Comparison of ENCODE assay signal across 7 cellular contexts in the genomic region with DNA sequence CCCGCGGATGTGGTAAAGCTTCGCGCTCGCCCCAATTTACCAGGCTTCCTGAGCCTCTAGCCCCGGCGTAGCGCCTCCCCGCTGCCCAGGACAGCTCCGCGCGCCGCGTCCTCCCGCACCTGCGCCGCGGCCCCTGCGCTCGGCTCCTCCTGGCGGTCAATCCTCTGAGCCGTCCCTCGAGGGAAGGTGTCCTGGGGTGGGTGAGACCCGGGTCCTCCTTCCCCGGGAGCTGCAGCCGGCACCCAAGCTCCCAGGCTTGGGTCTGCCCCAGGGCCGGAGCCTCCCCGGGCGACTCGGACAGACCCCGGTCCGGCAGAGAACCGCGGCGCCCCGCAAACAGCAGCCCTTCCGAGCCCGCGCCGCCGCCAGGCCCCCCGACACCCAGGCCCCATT. TPM values are rescaled to one million over a fixed set of nuclear protein-coding genes. Genes with fewer than 3 reads are reported as not detected.
DNase-seq lines count a peak whose midpoint lies in the region; ATAC-seq, FAIRE-seq and TF ChIP-seq lines count a peak whose summit lies in the region.

No MANE protein-coding gene starts in this region.

- H3K9me2 ChIP-seq in MM.1S (replicated peaks; ENCODE audit: insufficient read depth, low read length): no peaks in the 10 kb centered on the region

- H3K4me1 ChIP-seq in HAP-1 (peaks cover 26% of the 10 kb centered on the region), MM.1S (ENCODE audit: low read length) (peaks cover 23% of the 10 kb centered on the region), lower lobe of right lung (peaks cover 26% of the 10 kb centered on the region)

- ATAC-seq in lower lobe of right lung: peak; percentile 73 to 76

- H3K9me3 ChIP-seq in HAP-1 (no peaks in the 10 kb centered on the region), MM.1S (replicated peaks; ENCODE audit: insufficient read depth, low read length) (no peaks in the 10 kb centered on the region), lower lobe of right lung (no peaks in the 10 kb centered on the region)

- H3K36me3 ChIP-seq in HAP-1 (replicated peaks): no peaks in the 10 kb centered on the region
- no peaks in the 10 kb centered on the region for H3K36me3 ChIP-seq in MM.1S (replicated peaks; ENCODE audit: insufficient read depth, low read length)
- no peaks in the 10 kb centered on the region for H3K36me3 ChIP-seq in lower lobe of right lung

- peak overlapping the region; percentile 79 for H2AFZ ChIP-seq in MM.1S (ENCODE audit: low read length)

- H3K4me3 ChIP-seq in HAP-1: peak overlapping the region; percentile 81
- H3K4me3 ChIP-seq in MM.1S (ENCODE audit: low read length): peak overlapping the region; percentile 92
- H3K4me3 ChIP-seq in lower lobe of right lung: peak overlapping the region; percentile 72

- TF ChIP-seq POLR2A in GM12891 (IDR thresholded peaks at IDR 0.05; ENCODE audit: low read depth, low read length): peak; percentile 5; the same call in 1 of the 2 replicates

- peak overlapping the region; percentile 98 for H3K9ac ChIP-seq in MM.1S (ENCODE audit: low read length)

- H4K20me1 ChIP-seq in MM.1S (ENCODE audit: insufficient read depth, low read length): peaks cover 8% of the 10 kb centered on the region; the same call in 1 of the 2 replicates

- H3K79me2 ChIP-seq in MM.1S (ENCODE audit: low read length): peaks cover 48% of the 10 kb centered on the region

- in situ Hi-C loops in HAP-1 (cut with MboI; ENCODE audit: low sequenced_read_pairs): no loop called here

- H3K27ac ChIP-seq in MM.1S (ENCODE audit: low read length) (peak overlapping the region; percentile 92), cingulate gyrus (ENCODE audit: low read depth, low read length) (peak overlapping the region; percentile 55), lower lobe of right lung (peak overlapping the region; percentile 90)

- peak; percentile 73 for FAIRE-seq in GM12891 (lab: Jason Lieb, UNC)

- peak; percentile 64 for TF ChIP-seq CTCF in MM.1S (IDR thresholded peaks at IDR 0.05; ENCODE audit: low read length)
- peak; percentile 54 for TF ChIP-seq CTCF in lower lobe of right lung (IDR thresholded peaks at IDR 0.05)

- H3K4me2 ChIP-seq in MM.1S (ENCODE audit: low read depth, low read length): peak overlapping the region; percentile 91; the same call in 1 of the 2 replicates

- intact Hi-C loops in lower lobe of right lung (cut with DNase I): no loop called here

- DNase-seq in GM12891 (ENCODE audit: insufficient read length, low spot score) (peak; percentile 51), HAP-1 (ENCODE audit: low spot score in 2 of 2) (peak; percentile 42 to 72), MM.1S (peak; percentile 88), lower lobe of right lung (peak; percentile 81)
- peak; percentile 50 to 64 for DNase-seq in activated CD4-positive, alpha-beta T cell treated with anti-CD3 and anti-CD28 coated beads for 24 hours (ENCODE audit: low read depth in 2 of 2)
- peak; percentile 68 for DNase-seq in stimulated activated CD8-positive, alpha-beta memory T cell treated with anti-CD3 and anti-CD28 coated beads, Interleukin-12 subunit alpha, Interleukin-12 subunit beta, amount 100 ng/mL, for 1 hour (ENCODE audit: low read depth)

- H3K27me3 ChIP-seq in HAP-1 (ENCODE audit: low read depth): no peaks in the 10 kb centered on the region
- H3K27me3 ChIP-seq in MM.1S (replicated peaks; ENCODE audit: insufficient read depth, low read length): no peaks in the 10 kb centered on the region
- H3K27me3 ChIP-seq in lower lobe of right lung (ENCODE audit: low read depth): peaks cover 6% of the 10 kb centered on the region

- peaks cover 18% of the 10 kb centered on the region for H3F3A ChIP-seq in MM.1S (ENCODE audit: insufficient read depth, low read length)

TF ChIP-seq in GM12891, 5 proteins besides CTCF, POLR2A, EP300 and RAD21:
- TF ChIP-seq PAX5 (IDR thresholded peaks at IDR 0.05; ENCODE audit: insufficient read depth, low read length, severe bottlenecking): no peak
- TF ChIP-seq POLR2AphosphoS5 (IDR thresholded peaks at IDR 0.05; ENCODE audit: low read depth, low read length): peak; percentile 32; the same call in 1 of the 2 replicates

RNA-seq across cellular contexts. Expression of a gene that starts 0.5 kb away (rescaled TPM):
- 12.5 TPM for polyA plus RNA-seq in GM12891 (2012; ENCODE audit: low read depth, missing spikeins)
- 24.9 TPM for total RNA-seq in lower lobe of right lung

Comparison
In these comparisons a context has a peak if more than half of its experiments do, and no peak if none do; other contexts are left out.
1. Peak in every context shown above with its lines: DNase-seq, ATAC-seq, H3K4me3 ChIP-seq and H3K27ac ChIP-seq.